27 cellular contexts compared by ENCODE assay signal in genomic region chr7:79357101-79357500, GRCh38.
"Had no signal": no experiment of that assay in that cellular context is flagged by ENCODE, and none has a peak within 500 bp of the region (broad histone marks: within the 10 kb centered on the region; RNA-seq: fewer than 3 reads in every experiment).

No MANE protein-coding gene starts in this region.

- ATAC-seq: effector memory CD8-positive, alpha-beta T cell; foreskin keratinocyte; gastroesophageal sphincter; naive thymus-derived CD4-positive, alpha-beta T cell; sciatic nerve; stimulated activated naive CD8-positive, alpha-beta T cell treated with anti-CD3 and anti-CD28 coated beads, Interleukin-15, amount 100 ng/mL, for 72 hours had no signal

- H3K27me3 ChIP-seq: esophagus muscularis mucosa, foreskin keratinocyte, gastroesophageal sphincter, heart right ventricle, neural progenitor cell, suprapubic skin, transverse colon, vagina had no signal

- H3K27ac ChIP-seq: epithelial cell of prostate, esophagus muscularis mucosa, foreskin keratinocyte, gastroesophageal sphincter, heart right ventricle, neural progenitor cell, parathyroid adenoma, suprapubic skin, transverse colon, vagina had no signal

- H3K36me3 ChIP-seq: esophagus muscularis mucosa, gastroesophageal sphincter, heart right ventricle, neural progenitor cell, suprapubic skin, transverse colon, vagina had no signal

- H3K9me3 ChIP-seq: esophagus muscularis mucosa, gastroesophageal sphincter, suprapubic skin, transverse colon, vagina had no signal

- H3K4me3 ChIP-seq: esophagus muscularis mucosa, gastroesophageal sphincter, heart right ventricle, neural progenitor cell, smooth muscle cell, suprapubic skin, transverse colon, vagina had no signal

- DNase-seq: cerebellar nuclear complex; cortex of kidney; effector memory CD8-positive, alpha-beta T cell; foreskin keratinocyte; hippocampal formation; islet precursor cell; kidney glomerular epithelial cell; mesendoderm; midbrain; naive thymus-derived CD4-positive, alpha-beta T cell; stimulated activated CD4-positive, alpha-beta T cell treated with anti-CD3 and anti-CD28 coated beads, Interleukin-12 subunit alpha, Interleukin-12 subunit beta, amount 100 ng/mL, for 4 hours; stimulated activated CD4-positive, alpha-beta T cell treated with anti-CD3 and anti-CD28 coated beads, Interleukin-1b, Interleukin-23, amount 100 ng/mL, for 48 hours; stimulated activated CD4-positive, alpha-beta T cell treated with anti-CD3 and anti-CD28 coated beads, Interleukin-4, amount 100 ng/mL, for 1 hour; stimulated activated CD8-positive, alpha-beta memory T cell treated with anti-CD3 and anti-CD28 coated beads, Interleukin-4, amount 100 ng/mL, for 48 hours; stimulated activated naive CD4-positive, alpha-beta T cell; stimulated activated naive CD8-positive, alpha-beta T cell treated with anti-CD3 and anti-CD28 coated beads, Interleukin-15, amount 100 ng/mL, for 72 hours; transverse colon had no signal

- H3K4me1 ChIP-seq: foreskin keratinocyte, neural progenitor cell, suprapubic skin, transverse colon, vagina had no signal
